In the genomic region with DNA sequence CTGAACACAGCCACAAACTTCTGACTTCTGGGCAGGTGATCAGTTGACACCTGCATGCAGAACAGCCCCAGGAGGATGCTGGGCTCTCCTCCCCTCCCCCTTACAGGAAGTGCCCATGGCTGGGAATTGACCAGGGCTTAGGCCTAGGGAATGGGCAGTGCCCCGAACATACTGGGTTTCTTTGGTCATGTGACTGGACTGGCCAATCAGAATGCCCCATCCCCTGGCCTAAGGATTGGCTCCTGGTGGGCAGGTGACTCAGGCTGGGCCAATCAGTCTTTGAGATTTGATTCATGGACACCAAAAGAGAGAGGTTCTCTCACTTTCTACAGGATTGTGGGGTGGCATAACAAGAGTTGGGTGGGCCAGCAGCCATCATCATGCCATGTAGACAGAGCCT, we compare ENCODE assay signal across 10 cellular contexts. TPM values are rescaled to one million over a fixed set of nuclear protein-coding genes. Genes with fewer than 3 reads are reported as not detected.
A peak's percentile ranks its signal among the peaks of the same experiment; 100 is the strongest.
DNase-seq lines count a peak whose midpoint lies in the region; ATAC-seq and TF ChIP-seq lines count a peak whose summit lies in the region.
"Had no signal": no experiment of that assay in that cellular context is flagged by ENCODE, and none has a peak within 500 bp of the region (broad histone marks: within the 10 kb centered on the region; RNA-seq: fewer than 3 reads in every experiment).

No MANE protein-coding gene starts in this region.

- DNase-seq in NCI-H526 (lab: John Stamatoyannopoulos, UW) (peak; percentile 24 to 42), NCI-H526 treated with DMSO at 0.1 percent for 48 hours (lab: John Stamatoyannopoulos, UW) (no peak), GM10266 (ENCODE audit: extremely low spot score) (peak; percentile 38), OCI-M1 (lab: John Stamatoyannopoulos, UW) (peak; percentile 30), iPS DF 19.7 (ENCODE audit: low read depth, low spot score) (peak; percentile 68), retina (no peak)
- DNase-seq in CD8-positive, alpha-beta T cell, result no peak
- DNase-seq: MV-4-11, thyroid gland had no signal

- ATAC-seq in CD8-positive, alpha-beta T cell, result no peak
- ATAC-seq in HG02981 (IDR thresholded peaks at IDR 0.05; ENCODE audit: unreplicated experiment), result no peak

- H3K27ac Mint-ChIP-seq in CD8-positive, alpha-beta T cell, result no peak overlapping the region

- CTCF ChIA-PET in CD8-positive, alpha-beta T cell (lab: Charles Lee), result no interaction called here

- H3K27me3 Mint-ChIP-seq in CD8-positive, alpha-beta T cell (ENCODE audit: low read depth), result no peaks in the 10 kb centered on the region

- H3K9me3 Mint-ChIP-seq in CD8-positive, alpha-beta T cell, result peaks cover 2% of the 10 kb centered on the region

- POLR2A ChIA-PET in CD8-positive, alpha-beta T cell (lab: Charles Lee), result no interaction called here

- H3K4me1 Mint-ChIP-seq in CD8-positive, alpha-beta T cell (ENCODE audit: low read depth), result no peaks in the 10 kb centered on the region

- intact Hi-C loops in CD8-positive, alpha-beta T cell (cut with DNase I, micrococcal nuclease), result loop anchor here in 1 of 2 experiments (10.0 kb wide), 1 partner anchor 488 kb away; no protein-coding TSS in a partner anchor

- H3K36me3 Mint-ChIP-seq in CD8-positive, alpha-beta T cell, result peaks cover 19% of the 10 kb centered on the region

- H3K4me1 ChIP-seq in CD8-positive, alpha-beta T cell (ENCODE audit: insufficient read depth, low read length), result no peaks in the 10 kb centered on the region
- H3K4me1 ChIP-seq: thyroid gland had no signal

- no peak for TF ChIP-seq CTCF in GM10266 (IDR thresholded peaks at IDR 0.05; ENCODE audit: control insufficient read depth, insufficient read depth, low read depth, missing control alignments)
- no peak for TF ChIP-seq CTCF in CD8-positive, alpha-beta T cell (IDR thresholded peaks at IDR 0.05)

- no peaks in the 10 kb centered on the region for H3K36me3 ChIP-seq in CD8-positive, alpha-beta T cell (ENCODE audit: insufficient read depth, low read length)
- H3K36me3 ChIP-seq: thyroid gland had no signal

- no peak overlapping the region for H3K4me3 Mint-ChIP-seq in CD8-positive, alpha-beta T cell

- no peaks in the 10 kb centered on the region for H3K27me3 ChIP-seq in CD8-positive, alpha-beta T cell (ENCODE audit: insufficient read depth, low read length)
- H3K27me3 ChIP-seq: thyroid gland had no signal

- H3K4me3 ChIP-seq in CD8-positive, alpha-beta T cell (ENCODE audit: low read depth, low read length), result no peak overlapping the region
- H3K4me3 ChIP-seq: thyroid gland had no signal

- no peak overlapping the region for H3K27ac ChIP-seq in CD8-positive, alpha-beta T cell (ENCODE audit: low read depth, low read length)
- H3K27ac ChIP-seq: thyroid gland had no signal

- peaks cover 4% of the 10 kb centered on the region for H3K9me3 ChIP-seq in CD8-positive, alpha-beta T cell (ENCODE audit: low read length)
- H3K9me3 ChIP-seq: thyroid gland had no signal

RNA-seq across cellular contexts. Expression of a gene that starts 37.1 kb away (rescaled TPM):
- 10 to 100 TPM; 29.3 to 32.0 TPM for total RNA-seq in CD8-positive, alpha-beta T cell

RNA-seq across cellular contexts. Expression of a gene that starts 56.1 kb away (rescaled TPM):
- total RNA-seq in CD8-positive, alpha-beta T cell, result under 1 TPM; 0.52 to 0.83 TPM

Comparison
In these comparisons a context has a peak if more than half of its experiments do, and no peak if none do; other contexts are left out.
1. DNase-seq: peak in NCI-H526 (2 of 2), GM10266 (single experiment), OCI-M1 (single experiment) and iPS DF 19.7 (single experiment); none in NCI-H526 treated with DMSO at 0.1 percent for 48 hours (single experiment), retina (single experiment) and CD8-positive, alpha-beta T cell (0 of 7).